Comparison of ENCODE assay signal across 24 cellular contexts in genomic region chr5:119468286-119468685, GRCh38.
"Had no signal": no experiment of that assay in that cellular context is flagged by ENCODE, and none has a peak within 500 bp of the region (broad histone marks: within the 10 kb centered on the region; RNA-seq: fewer than 3 reads in every experiment).

No MANE protein-coding gene starts in this region.

- H3K27me3 ChIP-seq: ascending aorta, body of pancreas had no signal

- H2AFZ ChIP-seq: PC-9 had no signal

- ATAC-seq: activated naive CD4-positive, alpha-beta T cell treated with anti-CD3 and anti-CD28 coated beads, Interleukin-2, amount 50 U/mL, for 72 hours; activated naive CD8-positive, alpha-beta T cell treated with anti-CD3 and anti-CD28 coated beads, Interleukin-2, amount 50 U/mL, for 24 hours; activated T-cell treated with anti-CD3 and anti-CD28 coated beads, Interleukin-2, amount 50 U/mL, for 4 hours; body of pancreas had no signal

- H3K4me3 ChIP-seq: ascending aorta, PC-9 had no signal

- H3K4me2 ChIP-seq: PC-9 had no signal

- H3K27ac Mint-ChIP-seq: activated naive CD4-positive, alpha-beta T cell treated with anti-CD3 and anti-CD28 coated beads, Interleukin-2, amount 50 U/mL, for 72 hours; activated naive CD8-positive, alpha-beta T cell treated with anti-CD3 and anti-CD28 coated beads, Interleukin-2, amount 50 U/mL, for 24 hours; T-helper 1 cell treated with Interleukin-12 subunit alpha and Interleukin-12 subunit beta and Interleukin-4 antibody, amounts not matched to agents 30 μg/mL and 1 μg/mL, for 36 hours had no signal

- H3K27me3 Mint-ChIP-seq: activated naive CD8-positive, alpha-beta T cell treated with anti-CD3 and anti-CD28 coated beads, Interleukin-2, amount 50 U/mL, for 24 hours had no signal

- H3K9me3 ChIP-seq: body of pancreas had no signal

- H3K4me1 ChIP-seq: ascending aorta, body of pancreas had no signal

- H3K4me3 Mint-ChIP-seq: activated naive CD8-positive, alpha-beta T cell treated with anti-CD3 and anti-CD28 coated beads, Interleukin-2, amount 50 U/mL, for 24 hours; activated T-cell treated with anti-CD3 and anti-CD28 coated beads, Interleukin-2, amount 50 U/mL, for 4 hours; T-helper 1 cell treated with Interleukin-12 subunit alpha and Interleukin-12 subunit beta and Interleukin-4 antibody, amounts not matched to agents 30 μg/mL and 1 μg/mL, for 36 hours had no signal

- DNase-seq: activated CD4-positive, alpha-beta T cell treated with anti-CD3 and anti-CD28 coated beads for 48 hours; activated CD4-positive, alpha-beta T cell treated with anti-CD3 and anti-CD28 coated beads, Interleukin-2, amount 50 U/mL, for 4 hours; activated CD4-positive, CD25-positive, alpha-beta regulatory T cell treated with anti-CD3 and anti-CD28 coated beads, Interleukin-2, amount 50 U/mL, for 72 hours; activated CD8-positive, alpha-beta memory T cell treated with anti-CD3 and anti-CD28 coated beads for 24 hours; activated effector memory CD4-positive, alpha-beta T cell treated with anti-CD3 and anti-CD28 coated beads, Interleukin-2, amount 50 U/mL, for 16 hours; activated naive CD4-positive, alpha-beta T cell treated with Interleukin-2 at 50 U/mL for 16 hours; activated naive CD8-positive, alpha-beta T cell treated with anti-CD3 and anti-CD28 coated beads, Interleukin-2, amount 50 U/mL, for 24 hours; activated T-cell treated with anti-CD3 and anti-CD28 coated beads, Interleukin-2, amount 50 U/mL, for 4 hours; amniotic stem cell; body of pancreas; central memory CD4-positive, alpha-beta T cell; MV-4-11; NCI-H1092 treated with DMSO at 0.1 percent for 48 hours; NCI-H1436; NCI-H1694 treated with DMSO at 0.1 percent for 48 hours; NCI-H2029 treated with DMSO at 0.1 percent for 48 hours; NCI-H446; NCI-H524; PC-9; SHP77 treated with DMSO at 0.1 percent for 48 hours had no signal

- H3K27ac ChIP-seq: ascending aorta, body of pancreas, PC-9 had no signal

- FAIRE-seq: bronchial epithelial cell had no signal
